ENCODE assay signal across 8 cellular contexts in genomic region chr19:44071824-44072542, GRCh38. TPM values are rescaled to one million over a fixed set of nuclear protein-coding genes. Genes with fewer than 3 reads are reported as not detected.
DNase-seq lines count a peak whose midpoint lies in the region; ATAC-seq, FAIRE-seq and TF ChIP-seq lines count a peak whose summit lies in the region.

TSS of gene ZNF284 (plus strand) at chr19:44072159. CDS start at chr19:44076390, 4,231 bp downstream.

- H3K4me3 ChIP-seq in A549 (peak within 1 kb of the TSS; percentile 55), coronary artery (peak within 1 kb of the TSS; percentile 86)

- no peaks in the 10 kb centered on the region for H3K4me1 ChIP-seq in A549

- intact Hi-C loops in activated CD4-positive, alpha-beta T cell treated with anti-CD3 and anti-CD28 coated beads, Interleukin-2, amount 10 ng/mL, durations not matched to agents 24 days and 14 days (cut with micrococcal nuclease), result loop anchor here (1.0 to 2.0 kb wide), 5 partner anchors 22 to 141 kb away; partner anchors contain the start of genes ZNF224, ZNF225, ZNF227 and ZNF230

- H3K9me3 ChIP-seq in A549, result peaks cover 76% of the 10 kb centered on the region

- CTCF ChIA-PET in A549 (lab: Yijun Ruan, JAX), result no interaction called here

- POLR2A ChIA-PET in A549 (lab: Yijun Ruan, JAX), result no interaction called here

- TF ChIP-seq POLR2A in A549 (IDR thresholded peaks at IDR 0.05; ENCODE audit: low read length), result no peak

- peak within 1 kb of the TSS; percentile 73 for H3K27ac Mint-ChIP-seq in activated CD4-positive, alpha-beta T cell treated with anti-CD3 and anti-CD28 coated beads, Interleukin-2, amount 10 ng/mL, durations not matched to agents 24 days and 14 days

- peak; percentile 97 for FAIRE-seq in A549 (lab: Jason Lieb, UNC)

- TF ChIP-seq RAD21 in A549 (conservative IDR thresholded peaks at IDR 0.05 in 1 of 2, IDR thresholded peaks at IDR 0.05 in 1 of 2), result no peak

- peak within 1 kb of the TSS; percentile 91 for H3K4me3 Mint-ChIP-seq in activated CD4-positive, alpha-beta T cell treated with anti-CD3 and anti-CD28 coated beads, Interleukin-2, amount 10 ng/mL, durations not matched to agents 24 days and 14 days

- ATAC-seq in A549 (peak; percentile 98 to 100), GM18858 (IDR thresholded peaks at IDR 0.05; ENCODE audit: unreplicated experiment) (peak; percentile 88), HG03135 (IDR thresholded peaks at IDR 0.05; ENCODE audit: unreplicated experiment) (peak; percentile 91)

- DNase-seq in A549 (ENCODE audit: low read depth in 1 of 2, low spot score in 1 of 2), result peak; percentile 95 to 96
- DNase-seq in NCI-H446 (lab: John Stamatoyannopoulos, UW), result peak; percentile 88 to 95
- peak; percentile 94 for DNase-seq in activated CD4-positive, alpha-beta T cell treated with anti-CD3 and anti-CD28 coated beads, Interleukin-2, amount 10 ng/mL, durations not matched to agents 24 days and 14 days
- DNase-seq in coronary artery (ENCODE audit: low spot score), result peak; percentile 89
- peak; percentile 97 for DNase-seq in left kidney (ENCODE audit: low read depth, low spot score)
- DNase-seq in stimulated activated CD4-positive, alpha-beta T cell treated with anti-CD3 and anti-CD28 coated beads, Interleukin-1b, Interleukin-23, amount 100 ng/mL, for 4 hours (ENCODE audit: low read depth in 2 of 2), result peak; percentile 66 to 73

- TF ChIP-seq CTCF in A549 (IDR thresholded peaks at IDR 0.05) (no peak), coronary artery (IDR thresholded peaks at IDR 0.05) (no peak)

- TF ChIP-seq EP300 in A549 (IDR thresholded peaks at IDR 0.05), result no peak

- H3K27me3 Mint-ChIP-seq in activated CD4-positive, alpha-beta T cell treated with anti-CD3 and anti-CD28 coated beads, Interleukin-2, amount 10 ng/mL, durations not matched to agents 24 days and 14 days, result no peaks in the 10 kb centered on the region

- H3K36me3 Mint-ChIP-seq in activated CD4-positive, alpha-beta T cell treated with anti-CD3 and anti-CD28 coated beads, Interleukin-2, amount 10 ng/mL, durations not matched to agents 24 days and 14 days (ENCODE audit: low read depth), result peaks cover 16% of the 10 kb centered on the region

- H3K27ac ChIP-seq in A549, result peak within 1 kb of the TSS; percentile 44 to 72
- peak within 1 kb of the TSS; percentile 7 to 67 for H3K27ac ChIP-seq in coronary artery

- peak within 1 kb of the TSS; percentile 67 for H3K4me2 ChIP-seq in A549

- peaks cover 29% of the 10 kb centered on the region for H3K9me3 Mint-ChIP-seq in activated CD4-positive, alpha-beta T cell treated with anti-CD3 and anti-CD28 coated beads, Interleukin-2, amount 10 ng/mL, durations not matched to agents 24 days and 14 days

- WGBS in A549 (ENCODE audit: missing lambda C conversion rate), result 4% methylated on average over 40 of the region's 40 CpGs

- peaks cover 13% of the 10 kb centered on the region for H3K4me1 Mint-ChIP-seq in activated CD4-positive, alpha-beta T cell treated with anti-CD3 and anti-CD28 coated beads, Interleukin-2, amount 10 ng/mL, durations not matched to agents 24 days and 14 days

TF ChIP-seq in A549, 52 proteins besides CTCF, POLR2A, EP300 and RAD21:
- TF ChIP-seq CHD2 (IDR thresholded peaks at IDR 0.05; ENCODE audit: low read length, partially characterized antibody) (no peak), GATA3 (IDR thresholded peaks at IDR 0.05; ENCODE audit: borderline replicate concordance) (0 out of 2 replicates have a peak, but pooled peaks have one; percentile 12), CBX2 (IDR thresholded peaks at IDR 0.05; ENCODE audit: borderline replicate concordance, low read depth) (no peak), HOXB13 (CRISPR knock-in tag; IDR thresholded peaks at IDR 0.05; ENCODE audit: low read depth) (peak; percentile 75; the same call in 1 of the 2 replicates), E2F6 (IDR thresholded peaks at IDR 0.05; ENCODE audit: borderline replicate concordance, low read depth) (peak; percentile 91), MAX (IDR thresholded peaks at IDR 0.05) (peak; percentile 89), JUN (IDR thresholded peaks at IDR 0.05) (peak in 1 of 2 experiments; percentile 49; a peak in 1 of 5 replicates), PBX3 (IDR thresholded peaks at IDR 0.05) (no peak)

RNA-seq across cellular contexts. Expression of gene ZNF284, which starts in this region (rescaled TPM):
- polyA plus RNA-seq in A549 (2011; rRNA removed) (1.0 and 1.2 TPM in 2 replicates), A549 (2017; fragmentation: RNase III; extraction: RNeasy Plus Mini Kit Qiagen cat#74134 plus additional on column Dnase treatment) (0.81 to 1.1 TPM (median 1.0 TPM) in 3 replicates)
- polyA plus RNA-seq in A549 (2012; cell fraction: cytosol; rRNA removed), result 0.21 and 0.23 TPM in 2 replicates
- polyA plus RNA-seq in A549 (2012; cell fraction: nucleus; rRNA removed), result 0.19 and 0.37 TPM in 2 replicates
- polyA minus RNA-seq in A549 (2011; rRNA and poly(A)+ RNA removed), result 1.6 and 1.7 TPM in 2 replicates
- total RNA-seq in activated CD4-positive, alpha-beta T cell treated with anti-CD3 and anti-CD28 coated beads, Interleukin-2, amount 10 ng/mL, durations not matched to agents 24 days and 14 days, result 1.2 TPM in 2 replicates

Comparison
In these comparisons a context has a peak if more than half of its experiments do, and no peak if none do; other contexts are left out.
1. Peak in every context shown above with its lines: DNase-seq, ATAC-seq, H3K4me3 ChIP-seq and H3K27ac ChIP-seq.